20 cellular contexts compared by ENCODE assay signal in genomic region chr10:98306501-98306900, GRCh38. TPM values are rescaled to one million over a fixed set of nuclear protein-coding genes. Genes with fewer than 3 reads are reported as not detected.
DNase-seq lines count a peak whose midpoint lies in the region; ATAC-seq, FAIRE-seq and TF ChIP-seq lines count a peak whose summit lies in the region.
"Had no signal": no experiment of that assay in that cellular context is flagged by ENCODE, and none has a peak within 500 bp of the region (broad histone marks: within the 10 kb centered on the region; RNA-seq: fewer than 3 reads in every experiment).

No MANE protein-coding gene starts in this region.

- H3K4me2 ChIP-seq in HepG2 (ENCODE audit: low read depth, low read length) (no peak overlapping the region), K562 (ENCODE audit: insufficient read depth, low read length) (no peak overlapping the region)
- H3K4me2 ChIP-seq: A549; BLaER1 treated with 17β-estradiol and CSF1 and Interleukin-3, amounts not matched to agents 10 nM and 100 nM had no signal

- TF ChIP-seq RAD21 in HepG2 (CRISPR knock-in tag; IDR thresholded peaks at IDR 0.05) (no peak), K562 (CRISPR knock-in tag; conservative IDR thresholded peaks at IDR 0.05 in 1 of 2, IDR thresholded peaks at IDR 0.05 in 1 of 2) (no peak)

- intact Hi-C loops in HepG2 (cut with micrococcal nuclease; ENCODE audit: unreplicated experiment) (no loop called here), right lobe of liver (cut with DNase I) (no loop called here), K562 (cut with micrococcal nuclease) (loop anchor here (5.0 to 10.0 kb wide), 2 partner anchors 64 to 392 kb away; no protein-coding TSS in a partner anchor)

- ATAC-seq in HepG2 (no peak), right lobe of liver (no peak), K562 (no peak), HG02840 (IDR thresholded peaks at IDR 0.05; ENCODE audit: low FRiP score, unreplicated experiment) (no peak)
- ATAC-seq: A549; CD8-positive, alpha-beta T cell had no signal

- H3K9me3 ChIP-seq in HepG2 (ENCODE audit: low read length) (no peaks in the 10 kb centered on the region), right lobe of liver (no peaks in the 10 kb centered on the region), HEK293 (ENCODE audit: control insufficient read depth, insufficient read depth, low read depth, low read length) (no peaks in the 10 kb centered on the region), K562 (replicated peaks; ENCODE audit: control insufficient read depth, insufficient read depth, low read depth, low read length) (no peaks in the 10 kb centered on the region)
- H3K9me3 ChIP-seq: A549, Caco-2 had no signal

- H3K27ac ChIP-seq in HepG2 (ENCODE audit: extremely low read length, insufficient read depth, low read length) = no peak overlapping the region
- H3K27ac ChIP-seq in right lobe of liver = no peak overlapping the region
- no peak overlapping the region for H3K27ac ChIP-seq in HEK293 (ENCODE audit: extremely low read depth, low read depth, low read length)
- no peak overlapping the region for H3K27ac ChIP-seq in K562 (ENCODE audit: extremely low read depth, low read depth, low read length)
- H3K27ac ChIP-seq: 22Rv1; A549; BLaER1 treated with 17β-estradiol and CSF1 and Interleukin-3, amounts not matched to agents 10 nM and 100 nM; C4-2B had no signal

- H3K4me1 ChIP-seq in HepG2 (ENCODE audit: insufficient read depth, low read length) (peaks cover 22% of the 10 kb centered on the region), right lobe of liver (no peaks in the 10 kb centered on the region), HEK293 (ENCODE audit: control insufficient read depth, insufficient read depth, low read length) (no peaks in the 10 kb centered on the region), K562 (replicated peaks in 1 of 2; ENCODE audit: control insufficient read depth in 2 of 2, insufficient read depth in 2 of 2, low read length in 2 of 2) (no peaks in the 10 kb centered on the region; a peak in 2 of 5 replicates)
- H3K4me1 ChIP-seq: A549 had no signal

- TF ChIP-seq POLR2A in HepG2 (IDR thresholded peaks at IDR 0.05; ENCODE audit: insufficient read depth in 1 of 2, low read depth in 2 of 2, low read length in 2 of 2) (no peak), right lobe of liver (IDR thresholded peaks at IDR 0.05) (no peak), K562 (conservative IDR thresholded peaks at IDR 0.05) (no peak)

- H3K36me3 ChIP-seq in HepG2 (replicated peaks in 1 of 2; ENCODE audit: control insufficient read depth in 1 of 2, insufficient read depth in 2 of 2, low read length in 2 of 2) = no peaks in the 10 kb centered on the region
- H3K36me3 ChIP-seq in right lobe of liver = no peaks in the 10 kb centered on the region
- no peaks in the 10 kb centered on the region for H3K36me3 ChIP-seq in HEK293 (ENCODE audit: control insufficient read depth in 2 of 2, insufficient read depth in 1 of 2, low read length in 2 of 2)
- no peaks in the 10 kb centered on the region for H3K36me3 ChIP-seq in K562 (ENCODE audit: control insufficient read depth, insufficient read depth, low read length)
- H3K36me3 ChIP-seq: BLaER1 treated with 17β-estradiol and CSF1 and Interleukin-3, amounts not matched to agents 10 nM and 100 nM had no signal

- H3K9ac ChIP-seq in HepG2 (ENCODE audit: insufficient read depth, low read depth, low read length) (no peak overlapping the region), K562 (ENCODE audit: insufficient read depth in 1 of 2, low read depth in 2 of 2, low read length in 2 of 2) (no peak overlapping the region)
- H3K9ac ChIP-seq: BLaER1 treated with 17β-estradiol and CSF1 and Interleukin-3, amounts not matched to agents 10 nM and 100 nM had no signal

- FAIRE-seq in HepG2 (lab: Jason Lieb, UNC) = no peak
- no peak for FAIRE-seq in K562 (lab: Jason Lieb, UNC)
- FAIRE-seq: A549, D721Med, GM12891, GM19239 had no signal

- H3K4me3 ChIP-seq in HepG2 (replicated peaks in 1 of 3; ENCODE audit: insufficient read depth in 1 of 3, low read depth in 2 of 3, low read length in 3 of 3) = no peak overlapping the region
- H3K4me3 ChIP-seq in right lobe of liver = no peak overlapping the region
- no peak overlapping the region for H3K4me3 ChIP-seq in HEK293 (ENCODE audit: low read depth, low read length)
- H3K4me3 ChIP-seq in K562 = no peak overlapping the region
- H3K4me3 ChIP-seq: A549; BLaER1 treated with 17β-estradiol and CSF1 and Interleukin-3, amounts not matched to agents 10 nM and 100 nM had no signal

- in situ Hi-C loops in HepG2 (cut with HindIII; ENCODE audit: extremely low pct_ligation_motif_present, low pct_unique_long_range_greater_than_20kb) (loop anchor here (5.0 to 25.0 kb wide), 4 partner anchors 39 to 394 kb away; partner anchors contain the start of gene LOXL4), K562 (cut with MboI) (loop anchor here (5.0 to 25.0 kb wide), 2 partner anchors 139 to 394 kb away; no protein-coding TSS in a partner anchor)

- BruUV-seq in HepG2 (replicated peaks; lab: Mats Ljungman, UMichigan) = no TSS peak
- BruUV-seq in K562 (replicated peaks; lab: Mats Ljungman, UMichigan) = no TSS peak

- CTCF ChIA-PET in HepG2 (lab: Yijun Ruan, JAX; ENCODE audit: low intra/inter-chr PET ratio, low total read pairs) = interaction anchor here (1.6 to 3.6 kb wide), 2 partner anchors 44 to 136 kb away, joined by 4 to 35 read pairs; no protein-coding TSS in a partner anchor
- CTCF ChIA-PET in HEK293 (lab: Yijun Ruan, JAX) = interaction anchor here (0.7 to 1.6 kb wide), 3 partner anchors 64 to 1136 kb away, joined by 3 to 8 read pairs (median 4); no protein-coding TSS in a partner anchor
- CTCF ChIA-PET in K562 (lab: Yijun Ruan, JAX; ENCODE audit: low intra/inter-chr PET ratio) = interaction anchor here (1.0 kb wide), 1 partner anchor 137 kb away, joined by 3 read pairs; no protein-coding TSS in a partner anchor

- H3K79me2 ChIP-seq in HepG2 (ENCODE audit: insufficient read depth, low read length) = no peaks in the 10 kb centered on the region
- H3K79me2 ChIP-seq in K562 (ENCODE audit: control insufficient read depth, insufficient read depth, low read length) = no peaks in the 10 kb centered on the region

- WGBS in HepG2 (ENCODE audit: low lambda C conversion rate) = 6% methylated on average over 4 of the region's 4 CpGs
- WGBS in right lobe of liver (ENCODE audit: insufficient coverage, low coverage, low lambda C conversion rate, missing lambda C conversion rate) = 39% methylated on average over 3 of the region's 4 CpGs
- WGBS in K562 (ENCODE audit: insufficient coverage, low coverage, missing lambda C conversion rate) = 4% methylated on average over 3 of the region's 4 CpGs

- DNase-seq in HepG2 (ENCODE audit: low spot score) (no peak), right lobe of liver (no peak), K562 (ENCODE audit: extremely low read depth in 1 of 4, low spot score in 3 of 4) (no peak)
- DNase-seq: AML-193; Caco-2; Calu3; CD4-positive, alpha-beta T cell; CD8-positive, alpha-beta T cell; DMS79 treated with DMSO at 0.1 percent for 48 hours; GF-D8 had no signal

- TF ChIP-seq CTCF in HepG2 (CRISPR knock-in tag; IDR thresholded peaks at IDR 0.05) = no peak
- no peak for TF ChIP-seq CTCF in right lobe of liver (IDR thresholded peaks at IDR 0.05)
- no peak for TF ChIP-seq CTCF in HEK293 (tag by site-specific recombination; IDR thresholded peaks at IDR 0.05)
- TF ChIP-seq CTCF in K562 (IDR thresholded peaks at IDR 0.05 in 2 of 3, conservative IDR thresholded peaks at IDR 0.05 in 1 of 3; ENCODE audit: insufficient read depth in 2 of 3, low read depth in 1 of 3, low read length in 3 of 3) = no peak

- no peak overlapping the region for H2AFZ ChIP-seq in HepG2 (ENCODE audit: low read length)
- no peak overlapping the region for H2AFZ ChIP-seq in K562 (ENCODE audit: low read depth, low read length)

- POLR2A ChIA-PET in HepG2 (lab: Yijun Ruan, JAX) (no interaction called here), HEK293 (lab: Yijun Ruan, JAX) (no interaction called here), K562 (lab: Yijun Ruan, JAX) (no interaction called here)

- H4K20me1 ChIP-seq in HepG2 (ENCODE audit: insufficient read depth, low read length) (no peaks in the 10 kb centered on the region), K562 (replicated peaks; ENCODE audit: control insufficient read depth, insufficient read depth, low read length) (peaks cover 3% of the 10 kb centered on the region; the same call in 1 of the 2 replicates)
- H4K20me1 ChIP-seq: BLaER1 treated with 17β-estradiol and CSF1 and Interleukin-3, amounts not matched to agents 10 nM and 100 nM had no signal

- H3K27me3 ChIP-seq in HepG2 (ENCODE audit: control insufficient read depth in 1 of 2, insufficient read depth in 2 of 2, low read length in 2 of 2) = peaks cover 2 to 20% of the 10 kb centered on the region in 2 experiments; a peak in 3 of 5 replicates
- H3K27me3 ChIP-seq in right lobe of liver = peaks cover 0 to 5% of the 10 kb centered on the region in 2 donors
- peaks cover 0 to 39% of the 10 kb centered on the region in 2 experiments; a peak in 3 of 5 replicates for H3K27me3 ChIP-seq in K562 (ENCODE audit: control insufficient read depth in 2 of 2, insufficient read depth in 2 of 2, low read length in 2 of 2)
- H3K27me3 ChIP-seq: BLaER1 treated with 17β-estradiol and CSF1 and Interleukin-3, amounts not matched to agents 10 nM and 100 nM had no signal

- no peaks in the 10 kb centered on the region for H3K9me1 ChIP-seq in K562 (ENCODE audit: control insufficient read depth, insufficient read depth, low read length)

- TF ChIP-seq EP300 in HepG2 (IDR thresholded peaks at IDR 0.05; ENCODE audit: low read depth in 2 of 2, low read length in 2 of 2) (no peak), HepG2 (CRISPR knock-in tag; IDR thresholded peaks at IDR 0.05; ENCODE audit: borderline replicate concordance) (no peak), K562 (IDR thresholded peaks at IDR 0.05; ENCODE audit: low read length) (no peak)

RNA-seq across cellular contexts. Expression of gene LOXL4, which starts 38.5 kb away (rescaled TPM):
- 3.8 and 8.8 TPM in 2 replicates for total RNA-seq in HepG2 (2016; rRNA removed; fragmentation: Illumina TruSeq; extraction: Trizol)
- 0.91 and 0.97 TPM in 2 replicates for total RNA-seq in HepG2 (2016; cell fraction: cytosol; rRNA removed; fragmentation: Illumina TruSeq; extraction: Trizol; ENCODE audit: low read depth)
- total RNA-seq in HepG2 (2016; cell fraction: insoluble cytoplasmic fraction; rRNA removed; fragmentation: Illumina TruSeq; extraction: Trizol) = 3.1 and 9.9 TPM in 2 replicates
- 2.6 and 3.1 TPM in 2 replicates for total RNA-seq in HepG2 (2016; cell fraction: membrane; rRNA removed; fragmentation: Illumina TruSeq; extraction: Trizol)
- 9.7 TPM in 2 replicates for total RNA-seq in HepG2 (2016; cell fraction: nucleus; rRNA removed; fragmentation: Illumina TruSeq; extraction: Trizol)
- 21.1 and 31.3 TPM in 2 replicates for polyA plus RNA-seq in HepG2 (2011; rRNA removed)
- polyA plus RNA-seq in HepG2 (2011; cell fraction: cytosol; rRNA removed) = 19.8 and 25.9 TPM in 2 replicates
- 20.8 and 24.7 TPM in 2 replicates for polyA plus RNA-seq in HepG2 (2011; cell fraction: nucleus; rRNA removed)
- 12.1 and 16.1 TPM in 2 replicates for polyA plus RNA-seq in HepG2 (2012)
- polyA plus RNA-seq in HepG2 (2016; cell fraction: cytosol; fragmentation: Illumina TruSeq; extraction: Trizol; ENCODE audit: low read depth) = 0.87 and 1.0 TPM in 2 replicates
- 3.1 and 3.6 TPM in 2 replicates for polyA plus RNA-seq in HepG2 (2016; cell fraction: insoluble cytoplasmic fraction; fragmentation: Illumina TruSeq; extraction: Trizol; ENCODE audit: low read depth)
- polyA plus RNA-seq in HepG2 (2016; cell fraction: membrane; fragmentation: Illumina TruSeq; extraction: Trizol; ENCODE audit: low read depth) = 2.1 and 2.4 TPM in 2 replicates
- polyA plus RNA-seq in HepG2 (2016; cell fraction: nucleus; fragmentation: Illumina TruSeq; extraction: Trizol; ENCODE audit: insufficient read depth, low read depth) = 12.3 and 13.7 TPM in 2 replicates
- polyA minus RNA-seq in HepG2 (2011; rRNA and poly(A)+ RNA removed; ENCODE audit: low replicate concordance) = 33.3 TPM in 1 of 2 replicates, not detected in the other
- 13.7 and 23.0 TPM in 2 replicates for polyA minus RNA-seq in HepG2 (2011; cell fraction: cytosol; rRNA and poly(A)+ RNA removed)
- polyA minus RNA-seq in HepG2 (2011; cell fraction: nucleus; rRNA and poly(A)+ RNA removed) = 7.2 and 9.9 TPM in 2 replicates
- 10 to 100 TPM in 3 of 6 experiments, 1 to 10 TPM in 1, under 1 TPM in 2; 0.51 to 33.4 (median 10.8) TPM for total RNA-seq in right lobe of liver
- total RNA-seq in K562 (2011; cell fraction: chromatin; rRNA removed; ENCODE audit: low replicate concordance) = 0.35 and 1.1 TPM in 2 replicates
- 0.92 and 1.2 TPM in 2 replicates for total RNA-seq in K562 (2011; cell fraction: nucleolus; rRNA removed)
- total RNA-seq in K562 (2011; cell fraction: nucleoplasm; rRNA removed) = 0.53 and 0.95 TPM in 2 replicates
- total RNA-seq in K562 (2014; rRNA removed) = 0.04 and 0.09 TPM in 2 replicates
- total RNA-seq in K562 (2014; rRNA removed; fragmentation: Illumina TruSeq; extraction: Trizol) = 0.06 TPM in 1 of 2 replicates, not detected in the other
- total RNA-seq in K562 (2015; rRNA removed; fragmentation: Illumina TruSeq; extraction: Trizol) = not detected in 2 replicates
- total RNA-seq in K562 (2021) = 0.04 and 0.13 TPM in 2 replicates
- 0.35 and 0.39 TPM in 2 replicates for polyA plus RNA-seq in K562 (2011; rRNA removed)
- 0.47 and 0.58 TPM in 2 replicates for polyA plus RNA-seq in K562 (2011; cell fraction: cytosol; rRNA removed)
- polyA plus RNA-seq in K562 (2011; cell fraction: nucleus; rRNA removed) = 0.76 and 1.2 TPM in 2 replicates
- polyA plus RNA-seq in K562 (2012) = 0.16 and 0.83 TPM in 2 replicates
- polyA plus RNA-seq in K562 (2014; fragmentation: Illumina TruSeq; extraction: Trizol) = 0.03 and 0.04 TPM in 2 replicates
- polyA plus RNA-seq in K562 (2014; fragmentation: Nextera tagmentation; extraction: Ambion mirVana) = under 1 TPM in 1 of 2 experiments, not detected in 1; 0.04 TPM
- 0.05 and 0.07 TPM in 2 replicates for polyA plus RNA-seq in K562 (2014; rRNA removed)
- 0.21 and 0.24 TPM in 2 replicates for polyA minus RNA-seq in K562 (2011; rRNA and poly(A)+ RNA removed)
- polyA minus RNA-seq in K562 (2011; cell fraction: cytosol; rRNA and poly(A)+ RNA removed) = 0.48 TPM in 1 of 2 replicates, not detected in the other
- polyA minus RNA-seq in K562 (2011; cell fraction: nucleus; rRNA and poly(A)+ RNA removed) = 0.22 and 0.27 TPM in 2 replicates
- total RNA-seq: B cell; CD4-positive, alpha-beta T cell had no signal

Comparison
In these comparisons a context has a peak if more than half of its experiments do, and no peak if none do; other contexts are left out.
1. Of the 241 proteins assayed by ChIP-seq in both HepG2 and K562: peak only in HepG2: none; only in K562: MEIS2; in both: ZNF12; in neither: 239.